In genomic region chr3:115986555-115987207, GRCh38 we compare ENCODE assay signal across 10 cellular contexts.
DNase-seq lines count a peak whose midpoint lies in the region; ATAC-seq and TF ChIP-seq lines count a peak whose summit lies in the region.
"Had no signal": no experiment of that assay in that cellular context is flagged by ENCODE, and none has a peak within 500 bp of the region (broad histone marks: within the 10 kb centered on the region; RNA-seq: fewer than 3 reads in every experiment).

No MANE protein-coding gene starts in this region.

- peak; percentile 33; the same call in 1 of the 2 replicates for TF ChIP-seq CTCF in WTC11 (IDR thresholded peaks at IDR 0.05)

- H3K4me3 Mint-ChIP-seq in WTC11, result no peak overlapping the region
- no peak overlapping the region for H3K4me3 Mint-ChIP-seq in naive thymus-derived CD4-positive, alpha-beta T cell

- H3K36me3 Mint-ChIP-seq in WTC11, result no peaks in the 10 kb centered on the region
- H3K36me3 Mint-ChIP-seq in naive thymus-derived CD4-positive, alpha-beta T cell, result no peaks in the 10 kb centered on the region

- no peaks in the 10 kb centered on the region for H3K9me3 Mint-ChIP-seq in WTC11
- H3K9me3 Mint-ChIP-seq in naive thymus-derived CD4-positive, alpha-beta T cell, result peaks cover 0 to 8% (median 0%) of the 10 kb centered on the region in 11 donors

- H3K36me3 ChIP-seq in HUES64 (ENCODE audit: insufficient read depth, low read length) (no peaks in the 10 kb centered on the region), mesendoderm (ENCODE audit: control insufficient read depth, insufficient read depth, low read length) (no peaks in the 10 kb centered on the region), aorta (ENCODE audit: control insufficient read depth in 1 of 2, insufficient read depth in 2 of 2, low read length in 1 of 2) (no peaks in the 10 kb centered on the region)
- no peaks in the 10 kb centered on the region for H3K36me3 ChIP-seq in naive thymus-derived CD4-positive, alpha-beta T cell (ENCODE audit: control insufficient read depth in 2 of 3, insufficient read depth in 3 of 3, low read length in 3 of 3)

- H3K27me3 ChIP-seq in HUES64 (ENCODE audit: insufficient read depth, low read length) (no peaks in the 10 kb centered on the region), mesendoderm (ENCODE audit: insufficient read depth, low read length, poor library complexity) (no peaks in the 10 kb centered on the region), aorta (ENCODE audit: control insufficient read depth in 1 of 2, insufficient read depth in 2 of 2, low read length in 1 of 2) (no peaks in the 10 kb centered on the region)
- no peaks in the 10 kb centered on the region for H3K27me3 ChIP-seq in naive thymus-derived CD4-positive, alpha-beta T cell (ENCODE audit: control insufficient read depth in 2 of 2, insufficient read depth in 2 of 2, low read length in 2 of 2)

- POLR2A ChIA-PET in WTC11 (lab: Charles Lee), result no interaction called here
- POLR2A ChIA-PET in naive thymus-derived CD4-positive, alpha-beta T cell (lab: Charles Lee), result no interaction called here

- H3K56ac ChIP-seq in mesendoderm (ENCODE audit: low read length), result peak overlapping the region; percentile 8

- H2BK5ac ChIP-seq in mesendoderm (ENCODE audit: low read length), result no peak overlapping the region

- no peak overlapping the region for H2BK120ac ChIP-seq in mesendoderm (ENCODE audit: low read depth, low read length)

- peaks cover 43% of the 10 kb centered on the region for H3K4me1 Mint-ChIP-seq in WTC11
- no peaks in the 10 kb centered on the region for H3K4me1 Mint-ChIP-seq in naive thymus-derived CD4-positive, alpha-beta T cell

- no peak overlapping the region for H3K4me2 ChIP-seq in mesendoderm (ENCODE audit: low read length)

- no peak overlapping the region for H4K5ac ChIP-seq in mesendoderm (ENCODE audit: low read length)

- no peak overlapping the region for H3K27ac Mint-ChIP-seq in WTC11
- H3K27ac Mint-ChIP-seq in naive thymus-derived CD4-positive, alpha-beta T cell, result no peak overlapping the region

- no peaks in the 10 kb centered on the region for H3K27me3 Mint-ChIP-seq in WTC11 (ENCODE audit: low read depth)
- H3K27me3 Mint-ChIP-seq in naive thymus-derived CD4-positive, alpha-beta T cell, result peaks cover 0 to 8% (median 0%) of the 10 kb centered on the region in 5 donors

- H3K4ac ChIP-seq in mesendoderm (ENCODE audit: low read depth, low read length), result peak overlapping the region; percentile 70

- no peak overlapping the region for H3K18ac ChIP-seq in mesendoderm (ENCODE audit: low read length)

- no peak overlapping the region for H2AK5ac ChIP-seq in mesendoderm (ENCODE audit: low read length)

- no peaks in the 10 kb centered on the region for H3K79me2 ChIP-seq in mesendoderm (ENCODE audit: control insufficient read depth, insufficient read depth, low read length)

- intact Hi-C loops in posterior cingulate gyrus (cut with DNase I), result no loop called here
- intact Hi-C loops in naive thymus-derived CD4-positive, alpha-beta T cell (cut with micrococcal nuclease), result no loop called here
- intact Hi-C loops in aorta (cut with DNase I), result no loop called here

- H3K4me3 ChIP-seq in HUES64 (ENCODE audit: low read length) (no peak overlapping the region), mesendoderm (ENCODE audit: low read length) (no peak overlapping the region), aorta (ENCODE audit: low read length in 2 of 2) (no peak overlapping the region)
- no peak overlapping the region for H3K4me3 ChIP-seq in naive thymus-derived CD4-positive, alpha-beta T cell (ENCODE audit: low read length)

- ATAC-seq in WTC11 (peak; percentile 83), aorta (ENCODE audit: low FRiP score) (no peak)
- no peak for ATAC-seq in naive thymus-derived CD4-positive, alpha-beta T cell

- H3K9me3 ChIP-seq in HUES64 (ENCODE audit: insufficient read depth, low read depth, low read length), result no peaks in the 10 kb centered on the region
- no peaks in the 10 kb centered on the region for H3K9me3 ChIP-seq in naive thymus-derived CD4-positive, alpha-beta T cell (ENCODE audit: control insufficient read depth in 2 of 3, low read length in 3 of 3)
- no peaks in the 10 kb centered on the region for H3K9me3 ChIP-seq in aorta (ENCODE audit: control insufficient read depth, low read length)

- H3K4me1 ChIP-seq in HUES64 (ENCODE audit: insufficient read depth, low read length) (peaks cover 39% of the 10 kb centered on the region), mesendoderm (ENCODE audit: control insufficient read depth, low read depth, low read length) (no peaks in the 10 kb centered on the region), aorta (ENCODE audit: control insufficient read depth in 1 of 2, insufficient read depth in 2 of 2, low read length in 2 of 2) (no peaks in the 10 kb centered on the region)
- H3K4me1 ChIP-seq in naive thymus-derived CD4-positive, alpha-beta T cell (ENCODE audit: control insufficient read depth in 2 of 2, insufficient read depth in 2 of 2, low read length in 2 of 2), result no peaks in the 10 kb centered on the region

- CTCF ChIA-PET in WTC11 (lab: Charles Lee), result interaction anchor here (0.6 to 2.3 kb wide), 28 partner anchors 8 to 781 kb away, joined by 3 to 12 read pairs (median 4); partner anchors contain the start of gene LSAMP
- CTCF ChIA-PET in naive thymus-derived CD4-positive, alpha-beta T cell (lab: Charles Lee), result no interaction called here

- no peak overlapping the region for H3K23ac ChIP-seq in mesendoderm (ENCODE audit: low read length)

- peak; percentile 9 for DNase-seq in DMS153 treated with DMSO at 0.1 percent for 48 hours (lab: John Stamatoyannopoulos, UW; ENCODE audit: unreplicated experiment)
- no peak for DNase-seq in DMS153 (lab: John Stamatoyannopoulos, UW)
- DNase-seq in WTC11 (ENCODE audit: low spot score), result peak; percentile 17
- DNase-seq in mesendoderm, result peak; percentile 88
- DNase-seq in posterior cingulate gyrus, result no peak
- no peak for DNase-seq in naive thymus-derived CD4-positive, alpha-beta T cell
- DNase-seq in aorta, result no peak
- DNase-seq: activated T-cell treated with anti-CD3 and anti-CD28 coated beads, Interleukin-2, amount 50 U/mL, for 1 hour; NCI-H2227 treated with DMSO at 0.1 percent for 48 hours had no signal

- H4K8ac ChIP-seq in mesendoderm (ENCODE audit: low read depth, low read length), result no peak overlapping the region

- H2BK15ac ChIP-seq in mesendoderm (replicated peaks; ENCODE audit: low read depth), result no peak overlapping the region

- WGBS in HUES64, result 100% methylated on average over 2 of the region's 2 CpGs
- WGBS in mesendoderm (ENCODE audit: extremely low coverage, insufficient coverage, low lambda C conversion rate), result no CpG with 5 or more reads among the region's 2 CpGs
- 91 to 92% methylated on average over 2 of the region's 2 CpGs for WGBS in aorta, 2 donors

- H3K9ac ChIP-seq in HUES64 (ENCODE audit: low read depth, low read length) (no peak overlapping the region), mesendoderm (ENCODE audit: low read length) (no peak overlapping the region)

- H3K27ac ChIP-seq in HUES64 (ENCODE audit: low read depth, low read length), result peak overlapping the region; percentile 9; the same call in 1 of the 2 replicates
- no peak overlapping the region for H3K27ac ChIP-seq in mesendoderm (ENCODE audit: low read depth, low read length)
- H3K27ac ChIP-seq in naive thymus-derived CD4-positive, alpha-beta T cell (ENCODE audit: low read depth, low read length), result no peak overlapping the region
- no peak overlapping the region for H3K27ac ChIP-seq in aorta (ENCODE audit: low read depth in 1 of 2, low read length in 2 of 2)

- no peaks in the 10 kb centered on the region for H3K79me1 ChIP-seq in mesendoderm (ENCODE audit: low read length)

TF ChIP-seq in WTC11, 78 proteins besides CTCF, POLR2A, EP300 and RAD21:
- TF ChIP-seq, protein P1, sequence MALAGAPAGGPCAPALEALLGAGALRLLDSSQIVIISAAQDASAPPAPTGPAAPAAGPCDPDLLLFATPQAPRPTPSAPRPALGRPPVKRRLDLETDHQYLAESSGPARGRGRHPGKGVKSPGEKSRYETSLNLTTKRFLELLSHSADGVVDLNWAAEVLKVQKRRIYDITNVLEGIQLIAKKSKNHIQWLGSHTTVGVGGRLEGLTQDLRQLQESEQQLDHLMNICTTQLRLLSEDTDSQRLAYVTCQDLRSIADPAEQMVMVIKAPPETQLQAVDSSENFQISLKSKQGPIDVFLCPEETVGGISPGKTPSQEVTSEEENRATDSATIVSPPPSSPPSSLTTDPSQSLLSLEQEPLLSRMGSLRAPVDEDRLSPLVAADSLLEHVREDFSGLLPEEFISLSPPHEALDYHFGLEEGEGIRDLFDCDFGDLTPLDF (CRISPR knock-in tag; IDR thresholded peaks at IDR 0.05), result no peak
- no peak for TF ChIP-seq ZNF121 (CRISPR knock-in tag; IDR thresholded peaks at IDR 0.05)
- TF ChIP-seq ATF2 (CRISPR knock-in tag; IDR thresholded peaks at IDR 0.05; ENCODE audit: borderline replicate concordance, low read depth), result no peak
- no peak for TF ChIP-seq MAX (CRISPR knock-in tag; IDR thresholded peaks at IDR 0.05)
- TF ChIP-seq, protein P2, sequence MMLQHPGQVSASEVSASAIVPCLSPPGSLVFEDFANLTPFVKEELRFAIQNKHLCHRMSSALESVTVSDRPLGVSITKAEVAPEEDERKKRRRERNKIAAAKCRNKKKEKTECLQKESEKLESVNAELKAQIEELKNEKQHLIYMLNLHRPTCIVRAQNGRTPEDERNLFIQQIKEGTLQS (CRISPR knock-in tag; conservative IDR thresholded peaks at IDR 0.05), result no peak

Comparison
In these comparisons a context has a peak if more than half of its experiments do, and no peak if none do; other contexts are left out.
1. DNase-seq: peak in DMS153 treated with DMSO at 0.1 percent for 48 hours (single experiment), WTC11 (single experiment) and mesendoderm (single experiment); none in DMS153 (single experiment), posterior cingulate gyrus (0 of 10), naive thymus-derived CD4-positive, alpha-beta T cell (0 of 9) and aorta (0 of 2).